8 cellular contexts compared by ENCODE assay signal in genomic region chr19:14494910-14495677, GRCh38.
DNase-seq lines count a peak whose midpoint lies in the region; ATAC-seq lines count a peak whose summit lies in the region.

No MANE protein-coding gene starts in this region.

- no peak overlapping the region for H3K27ac ChIP-seq in HUES6 (ENCODE audit: low read depth, low read length)
- peak overlapping the region; percentile 69 for H3K27ac ChIP-seq in cingulate gyrus (ENCODE audit: low read depth, low read length)
- H3K27ac ChIP-seq in muscle layer of colon (ENCODE audit: low read depth, low read length), result peak overlapping the region; percentile 70

- H3K9me3 ChIP-seq in HUES6 (ENCODE audit: control insufficient read depth, insufficient read depth, low read depth, low read length) (no peaks in the 10 kb centered on the region), muscle layer of colon (ENCODE audit: low read length) (no peaks in the 10 kb centered on the region)

- ATAC-seq in GM21526 (IDR thresholded peaks at IDR 0.05; ENCODE audit: low FRiP score, unreplicated experiment), result no peak
- no peak for ATAC-seq in GM21515 (IDR thresholded peaks at IDR 0.05; ENCODE audit: unreplicated experiment)

- no peaks in the 10 kb centered on the region for H3K27me3 ChIP-seq in HUES6 (ENCODE audit: control insufficient read depth, insufficient read depth, low read length)
- no peaks in the 10 kb centered on the region for H3K27me3 ChIP-seq in muscle layer of colon (ENCODE audit: control insufficient read depth in 1 of 2, insufficient read depth in 2 of 2, low read length in 2 of 2)

- H3K9ac ChIP-seq in HUES6 (ENCODE audit: low read length) (peak overlapping the region; percentile 44), muscle layer of colon (ENCODE audit: low read length) (peak overlapping the region; percentile 65)

- H3K4me3 ChIP-seq in HUES6 (ENCODE audit: low read depth, low read length) (peak overlapping the region; percentile 74), muscle layer of colon (ENCODE audit: low read depth in 1 of 2, low read length in 2 of 2) (peak overlapping the region; percentile 68 to 81)

- H3K4me1 ChIP-seq in HUES6 (ENCODE audit: control insufficient read depth, insufficient read depth, low read length), result peaks cover 12% of the 10 kb centered on the region
- peaks cover 13% of the 10 kb centered on the region for H3K4me1 ChIP-seq in muscle layer of colon (ENCODE audit: insufficient read depth, low read length)

- H3K36me3 ChIP-seq in HUES6 (ENCODE audit: control insufficient read depth, insufficient read depth, low read length) (peaks cover 12% of the 10 kb centered on the region), muscle layer of colon (ENCODE audit: insufficient read depth, low read length) (peaks cover 5% of the 10 kb centered on the region)

- DNase-seq in AG08395 (ENCODE audit: low spot score) (peak; percentile 32), SHP77 treated with DMSO at 0.1 percent for 48 hours (lab: John Stamatoyannopoulos, UW) (no peak), D341Med (ENCODE audit: low spot score) (no peak)
